Comparison of ENCODE assay signal across 1 cellular context in genomic region chr11:20387262-20388095, GRCh38.
TF ChIP-seq lines count a peak whose summit lies in the region.

TSS of gene PRMT3 (plus strand) at chr11:20387716. CDS start at chr11:20387747, 31 bp downstream.

TF ChIP-seq in K562, 482 proteins besides CTCF, POLR2A, EP300 and RAD21 (continued from another document and continues in another):
- peak; percentile 99 for TF ChIP-seq TFE3 (CRISPR knock-in tag; IDR thresholded peaks at IDR 0.05)
- TF ChIP-seq IRF1 (CRISPR knock-in tag; IDR thresholded peaks at IDR 0.05; ENCODE audit: borderline replicate concordance): no peak
- TF ChIP-seq POLR2AphosphoS5 (IDR thresholded peaks at IDR 0.05; ENCODE audit: control insufficient read depth, insufficient read depth, low read depth, low read length): peak; percentile 47
- 0 out of 2 replicates have a peak, but pooled peaks have one; percentile 80 for TF ChIP-seq ZNF212 (CRISPR knock-in tag; IDR thresholded peaks at IDR 0.05)
- TF ChIP-seq PML (IDR thresholded peaks at IDR 0.05; ENCODE audit: low read length): peak; percentile 42; the same call in 1 of the 2 replicates
- TF ChIP-seq CREBBP (IDR thresholded peaks at IDR 0.05; ENCODE audit: low read depth, low read length): no peak
- TF ChIP-seq DLX4 (CRISPR knock-in tag; IDR thresholded peaks at IDR 0.05): no peak
- TF ChIP-seq ZBTB17 (CRISPR knock-in tag; IDR thresholded peaks at IDR 0.05): peak; percentile 69
- TF ChIP-seq ZBTB7A (IDR thresholded peaks at IDR 0.05; ENCODE audit: borderline replicate concordance, control insufficient read depth, low read depth, low read length): peak; percentile 63; the same call in 1 of the 2 replicates
- peak; percentile 76; the same call in 1 of the 2 replicates for TF ChIP-seq RNF2 (IDR thresholded peaks at IDR 0.05)
- TF ChIP-seq ZNF197 (CRISPR knock-in tag; IDR thresholded peaks at IDR 0.05; ENCODE audit: low read depth): 0 out of 2 replicates have a peak, but pooled peaks have one; percentile 21
- peak; percentile 80 for TF ChIP-seq ZNF384 (IDR thresholded peaks at IDR 0.05; ENCODE audit: low read depth, low read length)
- peak; percentile 57 for TF ChIP-seq NR3C1 (CRISPR knock-in tag; IDR thresholded peaks at IDR 0.05)
- peak; percentile 87; the same call in 1 of the 2 replicates for TF ChIP-seq RBM14 (IDR thresholded peaks at IDR 0.05; ENCODE audit: borderline replicate concordance, insufficient read depth, low read depth, low read length)
- 0 out of 2 replicates have a peak, but pooled peaks have one; percentile 56 for TF ChIP-seq CREB3 (tag; conservative IDR thresholded peaks at IDR 0.05; ENCODE audit: low read depth)
- peak; percentile 6; the same call in 1 of the 2 replicates for TF ChIP-seq TCF3 (CRISPR knock-in tag; IDR thresholded peaks at IDR 0.05)
- TF ChIP-seq COPS2 (conservative IDR thresholded peaks at IDR 0.05): no peak
- peak; percentile 55 to 67; a peak in 3 of 4 replicates for TF ChIP-seq FOXK2 (conservative IDR thresholded peaks at IDR 0.05 in 1 of 2, IDR thresholded peaks at IDR 0.05 in 1 of 2; ENCODE audit: low read depth in 2 of 2)
- TF ChIP-seq, protein P1, sequence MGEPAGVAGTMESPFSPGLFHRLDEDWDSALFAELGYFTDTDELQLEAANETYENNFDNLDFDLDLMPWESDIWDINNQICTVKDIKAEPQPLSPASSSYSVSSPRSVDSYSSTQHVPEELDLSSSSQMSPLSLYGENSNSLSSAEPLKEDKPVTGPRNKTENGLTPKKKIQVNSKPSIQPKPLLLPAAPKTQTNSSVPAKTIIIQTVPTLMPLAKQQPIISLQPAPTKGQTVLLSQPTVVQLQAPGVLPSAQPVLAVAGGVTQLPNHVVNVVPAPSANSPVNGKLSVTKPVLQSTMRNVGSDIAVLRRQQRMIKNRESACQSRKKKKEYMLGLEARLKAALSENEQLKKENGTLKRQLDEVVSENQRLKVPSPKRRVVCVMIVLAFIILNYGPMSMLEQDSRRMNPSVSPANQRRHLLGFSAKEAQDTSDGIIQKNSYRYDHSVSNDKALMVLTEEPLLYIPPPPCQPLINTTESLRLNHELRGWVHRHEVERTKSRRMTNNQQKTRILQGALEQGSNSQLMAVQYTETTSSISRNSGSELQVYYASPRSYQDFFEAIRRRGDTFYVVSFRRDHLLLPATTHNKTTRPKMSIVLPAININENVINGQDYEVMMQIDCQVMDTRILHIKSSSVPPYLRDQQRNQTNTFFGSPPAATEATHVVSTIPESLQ (CRISPR knock-in tag; IDR thresholded peaks at IDR 0.05): no peak
- TF ChIP-seq SMARCC2 (IDR thresholded peaks at IDR 0.05; ENCODE audit: low read depth): no peak
- TF ChIP-seq ILF3 (IDR thresholded peaks at IDR 0.05; ENCODE audit: borderline replicate concordance): no peak; the same call in 1 of the 2 replicates
- peak; percentile 84 for TF ChIP-seq RB1 (IDR thresholded peaks at IDR 0.05; ENCODE audit: low read depth)
- no peak for TF ChIP-seq SRSF7 (optimal IDR thresholded peaks at IDR 0.05; ENCODE audit: low read depth, low read length)
- TF ChIP-seq ZNF217 (CRISPR knock-in tag; IDR thresholded peaks at IDR 0.05): peak; percentile 57; the same call in 1 of the 2 replicates
- peak; percentile 90 for TF ChIP-seq ESRRA (IDR thresholded peaks at IDR 0.05; ENCODE audit: borderline replicate concordance, low read depth)
- no peak for TF ChIP-seq SPI1 (IDR thresholded peaks at IDR 0.05; ENCODE audit: borderline replicate concordance, low read depth, low read length)
- 0 out of 2 replicates have a peak, but pooled peaks have one; percentile 70 for TF ChIP-seq ERF (CRISPR knock-in tag; IDR thresholded peaks at IDR 0.05)
- TF ChIP-seq SRSF1 (IDR thresholded peaks at IDR 0.05; ENCODE audit: low read depth, low read length): no peak
- TF ChIP-seq, protein P2, sequence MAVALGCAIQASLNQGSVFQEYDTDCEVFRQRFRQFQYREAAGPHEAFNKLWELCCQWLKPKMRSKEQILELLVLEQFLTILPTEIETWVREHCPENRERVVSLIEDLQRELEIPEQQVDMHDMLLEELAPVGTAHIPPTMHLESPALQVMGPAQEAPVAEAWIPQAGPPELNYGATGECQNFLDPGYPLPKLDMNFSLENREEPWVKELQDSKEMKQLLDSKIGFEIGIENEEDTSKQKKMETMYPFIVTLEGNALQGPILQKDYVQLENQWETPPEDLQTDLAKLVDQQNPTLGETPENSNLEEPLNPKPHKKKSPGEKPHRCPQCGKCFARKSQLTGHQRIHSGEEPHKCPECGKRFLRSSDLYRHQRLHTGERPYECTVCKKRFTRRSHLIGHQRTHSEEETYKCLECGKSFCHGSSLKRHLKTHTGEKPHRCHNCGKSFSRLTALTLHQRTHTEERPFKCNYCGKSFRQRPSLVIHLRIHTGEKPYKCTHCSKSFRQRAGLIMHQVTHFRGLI (CRISPR knock-in tag; IDR thresholded peaks at IDR 0.05): peak; percentile 50; the same call in 1 of the 2 replicates
- peak; percentile 97 for TF ChIP-seq USF2 (CRISPR knock-in tag; IDR thresholded peaks at IDR 0.05)
- TF ChIP-seq, protein P3, sequence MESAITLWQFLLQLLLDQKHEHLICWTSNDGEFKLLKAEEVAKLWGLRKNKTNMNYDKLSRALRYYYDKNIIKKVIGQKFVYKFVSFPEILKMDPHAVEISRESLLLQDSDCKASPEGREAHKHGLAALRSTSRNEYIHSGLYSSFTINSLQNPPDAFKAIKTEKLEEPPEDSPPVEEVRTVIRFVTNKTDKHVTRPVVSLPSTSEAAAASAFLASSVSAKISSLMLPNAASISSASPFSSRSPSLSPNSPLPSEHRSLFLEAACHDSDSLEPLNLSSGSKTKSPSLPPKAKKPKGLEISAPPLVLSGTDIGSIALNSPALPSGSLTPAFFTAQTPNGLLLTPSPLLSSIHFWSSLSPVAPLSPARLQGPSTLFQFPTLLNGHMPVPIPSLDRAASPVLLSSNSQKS (CRISPR knock-in tag; IDR thresholded peaks at IDR 0.05): no peak
- TF ChIP-seq, protein P4, sequence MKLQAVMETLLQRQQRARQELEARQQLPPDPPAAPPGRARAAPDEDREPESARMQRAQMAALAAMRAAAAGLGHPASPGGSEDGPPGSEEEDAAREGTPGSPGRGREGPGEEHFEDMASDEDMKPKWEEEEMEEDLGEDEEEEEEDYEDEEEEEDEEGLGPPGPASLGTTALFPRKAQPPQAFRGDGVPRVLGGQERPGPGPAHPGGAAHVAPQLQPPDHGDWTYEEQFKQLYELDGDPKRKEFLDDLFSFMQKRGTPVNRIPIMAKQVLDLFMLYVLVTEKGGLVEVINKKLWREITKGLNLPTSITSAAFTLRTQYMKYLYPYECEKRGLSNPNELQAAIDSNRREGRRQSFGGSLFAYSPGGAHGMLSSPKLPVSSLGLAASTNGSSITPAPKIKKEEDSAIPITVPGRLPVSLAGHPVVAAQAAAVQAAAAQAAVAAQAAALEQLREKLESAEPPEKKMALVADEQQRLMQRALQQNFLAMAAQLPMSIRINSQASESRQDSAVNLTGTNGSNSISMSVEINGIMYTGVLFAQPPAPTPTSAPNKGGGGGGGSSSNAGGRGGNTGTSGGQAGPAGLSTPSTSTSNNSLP (IDR thresholded peaks at IDR 0.05; ENCODE audit: borderline replicate concordance, low read depth, low read length): no peak
- TF ChIP-seq TRIM24 (IDR thresholded peaks at IDR 0.05): 0 out of 4 replicates have a peak, but pooled peaks of 1 of the 2 experiments have one; percentile 14
- TF ChIP-seq CXXC5 (CRISPR knock-in tag; IDR thresholded peaks at IDR 0.05): peak; percentile 97
- TF ChIP-seq RBFOX2 (IDR thresholded peaks at IDR 0.05; ENCODE audit: low read depth, low read length): peak; percentile 97
- peak; percentile 88 to 90 for TF ChIP-seq NRF1 (conservative IDR thresholded peaks at IDR 0.05 in 1 of 2, IDR thresholded peaks at IDR 0.05 in 1 of 2)
- TF ChIP-seq ZNF175 (CRISPR knock-in tag; IDR thresholded peaks at IDR 0.05; ENCODE audit: low read depth): 0 out of 2 replicates have a peak, but pooled peaks have one; percentile 41
- TF ChIP-seq, protein P5, sequence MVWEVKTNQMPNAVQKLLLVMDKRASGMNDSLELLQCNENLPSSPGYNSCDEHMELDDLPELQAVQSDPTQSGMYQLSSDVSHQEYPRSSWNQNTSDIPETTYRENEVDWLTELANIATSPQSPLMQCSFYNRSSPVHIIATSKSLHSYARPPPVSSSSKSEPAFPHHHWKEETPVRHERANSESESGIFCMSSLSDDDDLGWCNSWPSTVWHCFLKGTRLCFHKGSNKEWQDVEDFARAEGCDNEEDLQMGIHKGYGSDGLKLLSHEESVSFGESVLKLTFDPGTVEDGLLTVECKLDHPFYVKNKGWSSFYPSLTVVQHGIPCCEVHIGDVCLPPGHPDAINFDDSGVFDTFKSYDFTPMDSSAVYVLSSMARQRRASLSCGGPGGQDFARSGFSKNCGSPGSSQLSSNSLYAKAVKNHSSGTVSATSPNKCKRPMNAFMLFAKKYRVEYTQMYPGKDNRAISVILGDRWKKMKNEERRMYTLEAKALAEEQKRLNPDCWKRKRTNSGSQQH (CRISPR knock-in tag; IDR thresholded peaks at IDR 0.05): peak; percentile 78; the same call in 1 of the 2 replicates
- TF ChIP-seq U2AF1 (optimal IDR thresholded peaks at IDR 0.05; ENCODE audit: low read depth, low read length): peak; percentile 87
- TF ChIP-seq, protein P6, sequence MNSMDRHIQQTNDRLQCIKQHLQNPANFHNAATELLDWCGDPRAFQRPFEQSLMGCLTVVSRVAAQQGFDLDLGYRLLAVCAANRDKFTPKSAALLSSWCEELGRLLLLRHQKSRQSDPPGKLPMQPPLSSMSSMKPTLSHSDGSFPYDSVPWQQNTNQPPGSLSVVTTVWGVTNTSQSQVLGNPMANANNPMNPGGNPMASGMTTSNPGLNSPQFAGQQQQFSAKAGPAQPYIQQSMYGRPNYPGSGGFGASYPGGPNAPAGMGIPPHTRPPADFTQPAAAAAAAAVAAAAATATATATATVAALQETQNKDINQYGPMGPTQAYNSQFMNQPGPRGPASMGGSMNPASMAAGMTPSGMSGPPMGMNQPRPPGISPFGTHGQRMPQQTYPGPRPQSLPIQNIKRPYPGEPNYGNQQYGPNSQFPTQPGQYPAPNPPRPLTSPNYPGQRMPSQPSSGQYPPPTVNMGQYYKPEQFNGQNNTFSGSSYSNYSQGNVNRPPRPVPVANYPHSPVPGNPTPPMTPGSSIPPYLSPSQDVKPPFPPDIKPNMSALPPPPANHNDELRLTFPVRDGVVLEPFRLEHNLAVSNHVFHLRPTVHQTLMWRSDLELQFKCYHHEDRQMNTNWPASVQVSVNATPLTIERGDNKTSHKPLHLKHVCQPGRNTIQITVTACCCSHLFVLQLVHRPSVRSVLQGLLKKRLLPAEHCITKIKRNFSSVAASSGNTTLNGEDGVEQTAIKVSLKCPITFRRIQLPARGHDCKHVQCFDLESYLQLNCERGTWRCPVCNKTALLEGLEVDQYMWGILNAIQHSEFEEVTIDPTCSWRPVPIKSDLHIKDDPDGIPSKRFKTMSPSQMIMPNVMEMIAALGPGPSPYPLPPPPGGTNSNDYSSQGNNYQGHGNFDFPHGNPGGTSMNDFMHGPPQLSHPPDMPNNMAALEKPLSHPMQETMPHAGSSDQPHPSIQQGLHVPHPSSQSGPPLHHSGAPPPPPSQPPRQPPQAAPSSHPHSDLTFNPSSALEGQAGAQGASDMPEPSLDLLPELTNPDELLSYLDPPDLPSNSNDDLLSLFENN (IDR thresholded peaks at IDR 0.05; ENCODE audit: low read depth in 2 of 2, low read length in 2 of 2): peak in 1 of 2 experiments; percentile 61; a peak in 1 of 4 replicates
